ENCODE assay signal across 10 cellular contexts in the genomic region with DNA sequence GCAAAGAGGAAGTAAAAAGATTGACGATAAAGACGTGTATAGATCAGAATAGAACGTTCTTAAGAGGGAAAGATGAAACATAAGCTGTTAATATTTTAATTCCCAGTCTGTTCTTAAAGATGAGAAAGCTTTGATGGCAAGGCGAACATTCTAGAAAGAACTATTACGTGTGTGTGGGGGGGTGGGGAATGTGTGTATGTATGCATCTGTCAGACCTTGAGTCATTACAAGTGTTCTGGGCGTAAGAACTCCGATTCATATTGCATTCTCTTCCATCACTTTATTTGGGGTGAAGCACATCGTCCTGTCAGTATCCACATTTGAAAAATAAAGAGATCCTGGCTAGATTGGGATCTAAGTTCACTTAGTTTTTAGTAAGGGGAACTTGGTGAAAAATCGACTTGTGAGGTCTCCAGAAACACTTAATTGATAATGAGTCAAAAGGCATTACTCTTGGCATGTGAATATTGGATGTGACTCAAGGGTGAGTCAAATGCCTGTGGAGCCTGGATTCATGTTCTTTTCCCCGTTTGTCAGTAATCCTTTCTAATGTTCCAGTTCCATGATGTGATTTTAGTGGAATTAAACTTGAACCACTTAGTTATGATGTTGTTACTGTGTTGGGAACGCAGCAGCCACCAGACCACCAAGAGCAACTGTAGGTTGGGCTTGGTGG. TPM values are rescaled to one million over a fixed set of nuclear protein-coding genes. Genes with fewer than 3 reads are reported as not detected.
DNase-seq lines count a peak whose midpoint lies in the region; ATAC-seq and TF ChIP-seq lines count a peak whose summit lies in the region.
"Had no signal": no experiment of that assay in that cellular context is flagged by ENCODE, and none has a peak within 500 bp of the region (broad histone marks: within the 10 kb centered on the region; RNA-seq: fewer than 3 reads in every experiment).

No MANE protein-coding gene starts in this region.

- DNase-seq in ELR (ENCODE audit: low read depth) (peak; percentile 90), OCI-LY7 (ENCODE audit: low spot score) (no peak), dermis blood vessel endothelial cell (peak; percentile 70), osteocyte (ENCODE audit: extremely low spot score, unreplicated experiment) (no peak), COR-L47 (lab: John Stamatoyannopoulos, UW) (no peak), DMS 273 treated with DMSO at 0.1 percent for 48 hours (lab: John Stamatoyannopoulos, UW) (no peak), NCI-H146 (lab: John Stamatoyannopoulos, UW) (no peak)
- DNase-seq: NCI-H1930, psoas muscle had no signal

- peaks cover 18% of the 10 kb centered on the region for H3K4me1 ChIP-seq in OCI-LY7 (ENCODE audit: insufficient read depth, low read length, poor library complexity, severe bottlenecking)
- H3K4me1 ChIP-seq: psoas muscle had no signal

- H3K9me3 Mint-ChIP-seq in osteocyte (ENCODE audit: unreplicated experiment): no peaks in the 10 kb centered on the region

- no peaks in the 10 kb centered on the region for H3K9me2 ChIP-seq in OCI-LY7 (ENCODE audit: insufficient read depth, low read length)

- H3K27me3 Mint-ChIP-seq in osteocyte (ENCODE audit: unreplicated experiment): no peaks in the 10 kb centered on the region

- H3K9me3 ChIP-seq in OCI-LY7 (ENCODE audit: low read length): no peaks in the 10 kb centered on the region
- H3K9me3 ChIP-seq: psoas muscle had no signal

- no peak overlapping the region for H3K27ac ChIP-seq in OCI-LY7 (ENCODE audit: low read depth, low read length, poor library complexity, severe bottlenecking)
- H3K27ac ChIP-seq: psoas muscle had no signal

- no peak overlapping the region for H3K4me3 ChIP-seq in OCI-LY7 (ENCODE audit: low read depth, low read length, poor library complexity, severe bottlenecking)
- H3K4me3 ChIP-seq: psoas muscle had no signal

- intact Hi-C loops in OCI-LY7 (cut with micrococcal nuclease; ENCODE audit: unreplicated experiment): no loop called here

- no peak for ATAC-seq in GM21825 (IDR thresholded peaks at IDR 0.05; ENCODE audit: unreplicated experiment)
- ATAC-seq: psoas muscle had no signal

- H3K4me2 ChIP-seq in OCI-LY7 (ENCODE audit: low read length): peak overlapping the region; percentile 16; the same call in 1 of the 2 replicates

- no peak overlapping the region for H2AFZ ChIP-seq in OCI-LY7 (ENCODE audit: low read length)

- no peaks in the 10 kb centered on the region for H3K36me3 Mint-ChIP-seq in osteocyte (ENCODE audit: unreplicated experiment)

- peak overlapping the region; percentile 81 for H3K4me3 Mint-ChIP-seq in osteocyte (ENCODE audit: unreplicated experiment)

- peak overlapping the region; percentile 82 for H3K27ac Mint-ChIP-seq in osteocyte (ENCODE audit: unreplicated experiment)

- H4K20me1 ChIP-seq in OCI-LY7 (ENCODE audit: insufficient read depth, low read length): no peaks in the 10 kb centered on the region; the same call in 1 of the 2 replicates

- CTCF ChIA-PET in OCI-LY7 (lab: Charles Lee; ENCODE audit: unreplicated experiment): no interaction called here

- TSS peak; percentile 62 for BruUV-seq in OCI-LY7 (replicated peaks; lab: Mats Ljungman, UMichigan)

- TF ChIP-seq CTCF in OCI-LY7 (conservative IDR thresholded peaks at IDR 0.05; ENCODE audit: low read length) (no peak), osteocyte (IDR thresholded peaks at IDR 0.05) (no peak)

- POLR2A ChIA-PET in OCI-LY7 (lab: Charles Lee): no interaction called here

- peaks cover 8% of the 10 kb centered on the region; the same call in 1 of the 2 replicates for H3K36me3 ChIP-seq in OCI-LY7 (ENCODE audit: insufficient read depth, low read length)

- peaks cover 63% of the 10 kb centered on the region for H3K4me1 Mint-ChIP-seq in osteocyte (ENCODE audit: unreplicated experiment)

- peaks cover 49% of the 10 kb centered on the region for H3K79me2 ChIP-seq in OCI-LY7 (ENCODE audit: insufficient read depth, low read depth, low read length)

RNA-seq across cellular contexts. Expression of a gene that starts 3.1 kb away (rescaled TPM):
- total RNA-seq in OCI-LY7 (2014; rRNA removed; shearing (Covaris generic)): 59.6 and 64.9 TPM in 2 replicates
- total RNA-seq in OCI-LY7 (2022) (86.3 and 88.3 TPM in 2 replicates), dermis blood vessel endothelial cell (117 and 166 TPM in 2 replicates), osteocyte (91.4 and 94.5 TPM in 2 replicates)

Comparison
In these comparisons a context has a peak if more than half of its experiments do, and no peak if none do; other contexts are left out.
1. DNase-seq: peak in ELR (single experiment) and dermis blood vessel endothelial cell (single experiment); none in OCI-LY7 (single experiment), osteocyte (single experiment), COR-L47 (single experiment), DMS 273 treated with DMSO at 0.1 percent for 48 hours (single experiment) and NCI-H146 (single experiment).